ENCODE assay signal across 1 cellular context in genomic region chr3:14392803-14393319, GRCh38.
TF ChIP-seq lines count a peak whose summit lies in the region.

No MANE protein-coding gene starts in this region.

TF ChIP-seq in H1, 55 proteins besides CTCF, POLR2A, EP300 and RAD21:
- TF ChIP-seq HDAC2 (IDR thresholded peaks at IDR 0.05; ENCODE audit: borderline replicate concordance in 1 of 2, low read depth in 2 of 2, low read length in 2 of 2) (no peak), NRF1 (IDR thresholded peaks at IDR 0.05; ENCODE audit: low read depth, low read length) (no peak), CHD2 (IDR thresholded peaks at IDR 0.05; ENCODE audit: low read length) (no peak), YY1 (IDR thresholded peaks at IDR 0.05; ENCODE audit: low read depth, low read length) (no peak), BCL11A (IDR thresholded peaks at IDR 0.05; ENCODE audit: low read depth in 2 of 2, low read length in 2 of 2) (no peak), FOSL1 (IDR thresholded peaks at IDR 0.05; ENCODE audit: insufficient read depth, low read depth, low read length) (no peak), BACH1 (IDR thresholded peaks at IDR 0.05; ENCODE audit: low read length) (no peak), POLR2AphosphoS5 (IDR thresholded peaks at IDR 0.05; ENCODE audit: low read depth, low read length) (no peak), ATF3 (IDR thresholded peaks at IDR 0.05; ENCODE audit: insufficient read depth, low read depth, low read length) (no peak), ZNF274 (IDR thresholded peaks at IDR 0.05; ENCODE audit: borderline replicate concordance, extremely low read depth, low read length) (no peak), SP4 (IDR thresholded peaks at IDR 0.05; ENCODE audit: low read length) (no peak), PHF8 (conservative IDR thresholded peaks at IDR 0.05; ENCODE audit: low read depth, low read length) (no peak), GTF2F1 (IDR thresholded peaks at IDR 0.05; ENCODE audit: borderline replicate concordance, low read depth, low read length) (no peak)
- TF ChIP-seq, protein P1, sequence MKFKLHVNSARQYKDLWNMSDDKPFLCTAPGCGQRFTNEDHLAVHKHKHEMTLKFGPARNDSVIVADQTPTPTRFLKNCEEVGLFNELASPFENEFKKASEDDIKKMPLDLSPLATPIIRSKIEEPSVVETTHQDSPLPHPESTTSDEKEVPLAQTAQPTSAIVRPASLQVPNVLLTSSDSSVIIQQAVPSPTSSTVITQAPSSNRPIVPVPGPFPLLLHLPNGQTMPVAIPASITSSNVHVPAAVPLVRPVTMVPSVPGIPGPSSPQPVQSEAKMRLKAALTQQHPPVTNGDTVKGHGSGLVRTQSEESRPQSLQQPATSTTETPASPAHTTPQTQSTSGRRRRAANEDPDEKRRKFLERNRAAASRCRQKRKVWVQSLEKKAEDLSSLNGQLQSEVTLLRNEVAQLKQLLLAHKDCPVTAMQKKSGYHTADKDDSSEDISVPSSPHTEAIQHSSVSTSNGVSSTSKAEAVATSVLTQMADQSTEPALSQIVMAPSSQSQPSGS (IDR thresholded peaks at IDR 0.05; ENCODE audit: low read length) = no peak
